In the genomic region with DNA sequence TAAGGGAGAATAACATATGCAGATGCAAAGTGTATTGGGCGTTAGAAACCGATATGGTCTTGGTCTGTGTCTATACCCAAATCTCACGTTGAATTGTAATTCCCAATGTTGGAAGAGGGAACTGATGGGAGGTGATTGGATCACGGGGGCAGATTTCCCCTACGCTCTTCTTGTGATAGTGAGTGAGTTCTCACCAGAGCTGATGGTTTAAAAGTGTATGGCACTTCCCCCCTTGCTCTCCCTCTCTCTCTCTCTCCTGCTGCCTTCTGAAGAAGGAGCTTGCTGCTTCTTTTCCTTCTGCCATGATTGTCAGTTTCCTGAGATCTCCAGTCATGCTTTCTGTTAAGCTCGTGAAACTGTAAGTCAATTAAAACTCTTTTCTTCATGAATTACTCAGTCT, we compare ENCODE assay signal across 1 cellular context.
TF ChIP-seq lines count a peak whose summit lies in the region.

No MANE protein-coding gene starts in this region.

TF ChIP-seq in HepG2, 621 proteins besides CTCF, POLR2A, EP300 and RAD21 (continued from another document):
- TF ChIP-seq, protein P1, sequence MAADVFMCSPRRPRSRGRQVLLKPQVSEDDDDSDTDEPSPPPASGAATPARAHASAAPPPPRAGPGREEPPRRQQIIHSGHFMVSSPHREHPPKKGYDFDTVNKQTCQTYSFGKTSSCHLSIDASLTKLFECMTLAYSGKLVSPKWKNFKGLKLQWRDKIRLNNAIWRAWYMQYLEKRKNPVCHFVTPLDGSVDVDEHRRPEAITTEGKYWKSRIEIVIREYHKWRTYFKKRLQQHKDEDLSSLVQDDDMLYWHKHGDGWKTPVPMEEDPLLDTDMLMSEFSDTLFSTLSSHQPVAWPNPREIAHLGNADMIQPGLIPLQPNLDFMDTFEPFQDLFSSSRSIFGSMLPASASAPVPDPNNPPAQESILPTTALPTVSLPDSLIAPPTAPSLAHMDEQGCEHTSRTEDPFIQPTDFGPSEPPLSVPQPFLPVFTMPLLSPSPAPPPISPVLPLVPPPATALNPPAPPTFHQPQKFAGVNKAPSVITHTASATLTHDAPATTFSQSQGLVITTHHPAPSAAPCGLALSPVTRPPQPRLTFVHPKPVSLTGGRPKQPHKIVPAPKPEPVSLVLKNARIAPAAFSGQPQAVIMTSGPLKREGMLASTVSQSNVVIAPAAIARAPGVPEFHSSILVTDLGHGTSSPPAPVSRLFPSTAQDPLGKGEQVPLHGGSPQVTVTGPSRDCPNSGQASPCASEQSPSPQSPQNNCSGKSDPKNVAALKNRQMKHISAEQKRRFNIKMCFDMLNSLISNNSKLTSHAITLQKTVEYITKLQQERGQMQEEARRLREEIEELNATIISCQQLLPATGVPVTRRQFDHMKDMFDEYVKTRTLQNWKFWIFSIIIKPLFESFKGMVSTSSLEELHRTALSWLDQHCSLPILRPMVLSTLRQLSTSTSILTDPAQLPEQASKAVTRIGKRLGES (CRISPR knock-in tag; IDR thresholded peaks at IDR 0.05; ENCODE audit: borderline replicate concordance), result no peak
- no peak for TF ChIP-seq ZNF251 (CRISPR knock-in tag; IDR thresholded peaks at IDR 0.05)
- TF ChIP-seq, protein P2, sequence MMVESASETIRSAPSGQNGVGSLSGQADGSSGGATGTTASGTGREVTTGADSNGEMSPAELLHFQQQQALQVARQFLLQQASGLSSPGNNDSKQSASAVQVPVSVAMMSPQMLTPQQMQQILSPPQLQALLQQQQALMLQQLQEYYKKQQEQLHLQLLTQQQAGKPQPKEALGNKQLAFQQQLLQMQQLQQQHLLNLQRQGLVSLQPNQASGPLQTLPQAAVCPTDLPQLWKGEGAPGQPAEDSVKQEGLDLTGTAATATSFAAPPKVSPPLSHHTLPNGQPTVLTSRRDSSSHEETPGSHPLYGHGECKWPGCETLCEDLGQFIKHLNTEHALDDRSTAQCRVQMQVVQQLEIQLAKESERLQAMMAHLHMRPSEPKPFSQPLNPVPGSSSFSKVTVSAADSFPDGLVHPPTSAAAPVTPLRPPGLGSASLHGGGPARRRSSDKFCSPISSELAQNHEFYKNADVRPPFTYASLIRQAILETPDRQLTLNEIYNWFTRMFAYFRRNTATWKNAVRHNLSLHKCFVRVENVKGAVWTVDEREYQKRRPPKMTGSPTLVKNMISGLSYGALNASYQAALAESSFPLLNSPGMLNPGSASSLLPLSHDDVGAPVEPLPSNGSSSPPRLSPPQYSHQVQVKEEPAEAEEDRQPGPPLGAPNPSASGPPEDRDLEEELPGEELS (CRISPR knock-in tag; IDR thresholded peaks at IDR 0.05), result no peak
- TF ChIP-seq, protein P3, sequence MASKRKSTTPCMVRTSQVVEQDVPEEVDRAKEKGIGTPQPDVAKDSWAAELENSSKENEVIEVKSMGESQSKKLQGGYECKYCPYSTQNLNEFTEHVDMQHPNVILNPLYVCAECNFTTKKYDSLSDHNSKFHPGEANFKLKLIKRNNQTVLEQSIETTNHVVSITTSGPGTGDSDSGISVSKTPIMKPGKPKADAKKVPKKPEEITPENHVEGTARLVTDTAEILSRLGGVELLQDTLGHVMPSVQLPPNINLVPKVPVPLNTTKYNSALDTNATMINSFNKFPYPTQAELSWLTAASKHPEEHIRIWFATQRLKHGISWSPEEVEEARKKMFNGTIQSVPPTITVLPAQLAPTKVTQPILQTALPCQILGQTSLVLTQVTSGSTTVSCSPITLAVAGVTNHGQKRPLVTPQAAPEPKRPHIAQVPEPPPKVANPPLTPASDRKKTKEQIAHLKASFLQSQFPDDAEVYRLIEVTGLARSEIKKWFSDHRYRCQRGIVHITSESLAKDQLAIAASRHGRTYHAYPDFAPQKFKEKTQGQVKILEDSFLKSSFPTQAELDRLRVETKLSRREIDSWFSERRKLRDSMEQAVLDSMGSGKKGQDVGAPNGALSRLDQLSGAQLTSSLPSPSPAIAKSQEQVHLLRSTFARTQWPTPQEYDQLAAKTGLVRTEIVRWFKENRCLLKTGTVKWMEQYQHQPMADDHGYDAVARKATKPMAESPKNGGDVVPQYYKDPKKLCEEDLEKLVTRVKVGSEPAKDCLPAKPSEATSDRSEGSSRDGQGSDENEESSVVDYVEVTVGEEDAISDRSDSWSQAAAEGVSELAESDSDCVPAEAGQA (IDR thresholded peaks at IDR 0.05; ENCODE audit: low read depth), result no peak
- TF ChIP-seq, protein P3 (CRISPR knock-in tag; IDR thresholded peaks at IDR 0.05; ENCODE audit: borderline replicate concordance), result no peak
- no peak for TF ChIP-seq SAFB2 (CRISPR knock-in tag; IDR thresholded peaks at IDR 0.05; ENCODE audit: borderline replicate concordance, low read depth)
- no peak for TF ChIP-seq ZBTB40 (IDR thresholded peaks at IDR 0.05)
- TF ChIP-seq ZBTB40 (CRISPR knock-in tag; IDR thresholded peaks at IDR 0.05), result no peak
- no peak for TF ChIP-seq ZNF530 (CRISPR knock-in tag; IDR thresholded peaks at IDR 0.05; ENCODE audit: low read depth)
- no peak for TF ChIP-seq REXO4 (CRISPR knock-in tag; IDR thresholded peaks at IDR 0.05; ENCODE audit: borderline replicate concordance)
- TF ChIP-seq ZNF670 (CRISPR knock-in tag; IDR thresholded peaks at IDR 0.05; ENCODE audit: borderline replicate concordance), result no peak
- TF ChIP-seq ZNF878 (CRISPR knock-in tag; IDR thresholded peaks at IDR 0.05), result no peak
- no peak for TF ChIP-seq SMARCC2 (IDR thresholded peaks at IDR 0.05)
- no peak for TF ChIP-seq SRSF1 (optimal IDR thresholded peaks at IDR 0.05; ENCODE audit: low read depth, low read length)
- TF ChIP-seq KLF13 (CRISPR knock-in tag; IDR thresholded peaks at IDR 0.05), result no peak
